In the genomic region with DNA sequence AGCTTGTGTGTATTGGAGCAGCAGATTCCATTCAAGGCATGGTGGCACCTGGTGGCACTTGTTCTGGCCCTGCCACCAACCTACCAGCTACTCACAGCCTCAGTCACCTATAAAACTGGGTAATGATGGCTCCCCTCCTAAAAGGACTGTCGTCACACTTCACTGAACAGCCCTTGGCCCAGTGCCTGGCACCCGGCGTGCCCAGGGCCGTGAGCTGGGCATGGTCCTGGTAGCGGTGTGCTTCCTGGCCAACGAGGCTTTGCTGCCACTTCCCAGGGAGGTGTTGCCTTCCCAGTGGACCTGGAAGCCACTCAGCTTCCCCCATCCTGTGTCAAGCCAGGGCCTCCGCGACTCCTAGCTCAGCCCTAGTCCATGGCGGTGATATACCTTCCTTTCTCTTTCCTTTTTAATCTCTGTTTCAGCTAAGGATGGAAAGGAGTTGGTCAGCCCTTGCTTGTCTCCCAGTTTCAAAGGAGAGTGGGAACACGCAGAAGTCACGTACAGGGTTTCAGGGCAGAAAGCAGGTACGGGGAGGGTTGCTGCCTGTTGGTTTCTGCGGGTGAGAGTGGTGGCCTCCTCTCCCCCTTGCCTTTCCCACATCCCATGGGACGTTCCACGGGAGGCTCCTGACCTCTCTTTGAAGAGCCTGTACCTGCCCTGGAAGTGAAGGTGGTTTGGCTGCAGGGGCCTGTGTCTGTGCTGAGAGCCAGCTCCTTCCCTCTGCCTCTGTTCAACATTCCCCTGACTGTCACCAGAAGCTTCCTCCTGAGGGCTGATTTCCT, we compare ENCODE assay signal across 13 cellular contexts. TPM values are rescaled to one million over a fixed set of nuclear protein-coding genes. Genes with fewer than 3 reads are reported as not detected.
DNase-seq lines count a peak whose midpoint lies in the region; ATAC-seq and TF ChIP-seq lines count a peak whose summit lies in the region.
"Had no signal": no experiment of that assay in that cellular context is flagged by ENCODE, and none has a peak within 500 bp of the region (broad histone marks: within the 10 kb centered on the region; RNA-seq: fewer than 3 reads in every experiment).

No MANE protein-coding gene starts in this region.

- H3K27me3 ChIP-seq in SJCRH30 (no peaks in the 10 kb centered on the region), right cardiac atrium (ENCODE audit: control insufficient read depth, insufficient read depth) (no peaks in the 10 kb centered on the region), tibial artery (no peaks in the 10 kb centered on the region)

- ATAC-seq in right cardiac atrium, result peak; percentile 52 to 61
- ATAC-seq in HG02642 (IDR thresholded peaks at IDR 0.05; ENCODE audit: poor library complexity, unreplicated experiment), result no peak

- H3K9me3 ChIP-seq in SJCRH30 (replicated peaks) (no peaks in the 10 kb centered on the region), right cardiac atrium (ENCODE audit: control insufficient read depth, low read length) (no peaks in the 10 kb centered on the region), tibial artery (no peaks in the 10 kb centered on the region)

- H3K36me3 ChIP-seq in SJCRH30 (peaks cover 8% of the 10 kb centered on the region; the same call in 1 of the 2 replicates), tibial artery (peaks cover 30 to 88% (median 40%) of the 10 kb centered on the region in 3 donors)

- peaks cover 42% of the 10 kb centered on the region for H3K4me1 ChIP-seq in SJCRH30
- H3K4me1 ChIP-seq in right cardiac atrium (ENCODE audit: control insufficient read depth, insufficient read depth, low read length), result peaks cover 22% of the 10 kb centered on the region
- H3K4me1 ChIP-seq in tibial artery, result peaks cover 0 to 10% (median 3%) of the 10 kb centered on the region in 4 donors

- no peak for TF ChIP-seq CTCF in tibial artery (IDR thresholded peaks at IDR 0.05)

- peak; percentile 42 for DNase-seq in activated effector memory CD4-positive, alpha-beta T cell treated with anti-CD3 and anti-CD28 coated beads, Interleukin-2, amount 50 U/mL, for 16 hours
- no peak for DNase-seq in activated effector memory CD4-positive, alpha-beta T cell treated with Interleukin-2 at 50 U/mL for 16 hours
- DNase-seq in SJCRH30, result no peak
- DNase-seq in right cardiac atrium, result peak; percentile 50 to 82 (median 80)
- DNase-seq in tibial artery, result peak; percentile 12 to 64
- no peak for DNase-seq in T-helper 1 cell
- DNase-seq in activated CD4-positive, alpha-beta T cell treated with anti-CD3 and anti-CD28 coated beads for 48 hours, result no peak
- DNase-seq: activated CD8-positive, alpha-beta memory T cell treated with anti-CD3 and anti-CD28 coated beads, Interleukin-2, amount 50 U/mL, for 4 hours; amniotic stem cell; foreskin melanocyte; T-helper 9 cell had no signal

- H3K4me3 ChIP-seq in SJCRH30 (no peak overlapping the region), right cardiac atrium (ENCODE audit: low read length) (no peak overlapping the region), tibial artery (no peak overlapping the region)

- intact Hi-C loops in right cardiac atrium (cut with DNase I) (loop anchor here in 1 of 4 donors (10.0 kb wide), 1 partner anchor 74 kb away; no protein-coding TSS in a partner anchor), tibial artery (cut with DNase I; ENCODE audit: low total_unique reads) (no loop called here)

- peak overlapping the region; percentile 61 for H3K27ac ChIP-seq in SJCRH30
- H3K27ac ChIP-seq in right cardiac atrium (ENCODE audit: low read length), result peak overlapping the region; percentile 74
- peak overlapping the region in 1 of 2 donors; percentile 26 for H3K27ac ChIP-seq in tibial artery
- H3K27ac ChIP-seq: HL-60 had no signal

- WGBS in right cardiac atrium, result 73% methylated on average over 15 of the region's 15 CpGs

RNA-seq across cellular contexts. Expression of a gene that starts 25.5 kb away (rescaled TPM):
- 53.5 and 53.6 TPM in 2 replicates for total RNA-seq in SJCRH30 (2014; rRNA removed; shearing (Covaris generic))
- 100 to 1,000 TPM; 102 to 132 (median 127) TPM for total RNA-seq in right cardiac atrium
- polyA plus RNA-seq in right cardiac atrium, result 146 TPM

RNA-seq across cellular contexts. Expression of a gene that starts 26.9 kb away (rescaled TPM):
- total RNA-seq in SJCRH30 (2014; rRNA removed; shearing (Covaris generic)), result 39.1 and 42.3 TPM in 2 replicates
- 100 to 1,000 TPM; 154 to 219 (median 194) TPM for total RNA-seq in right cardiac atrium
- polyA plus RNA-seq in right cardiac atrium, result 136 TPM

Comparison
In these comparisons a context has a peak if more than half of its experiments do, and no peak if none do; other contexts are left out.
1. DNase-seq: peak in activated effector memory CD4-positive, alpha-beta T cell treated with anti-CD3 and anti-CD28 coated beads, Interleukin-2, amount 50 U/mL, for 16 hours (single experiment), right cardiac atrium (3 of 3) and tibial artery (2 of 2); none in activated effector memory CD4-positive, alpha-beta T cell treated with Interleukin-2 at 50 U/mL for 16 hours (single experiment), SJCRH30 (0 of 2), T-helper 1 cell (0 of 5) and activated CD4-positive, alpha-beta T cell treated with anti-CD3 and anti-CD28 coated beads for 48 hours (single experiment).